In the genomic region with DNA sequence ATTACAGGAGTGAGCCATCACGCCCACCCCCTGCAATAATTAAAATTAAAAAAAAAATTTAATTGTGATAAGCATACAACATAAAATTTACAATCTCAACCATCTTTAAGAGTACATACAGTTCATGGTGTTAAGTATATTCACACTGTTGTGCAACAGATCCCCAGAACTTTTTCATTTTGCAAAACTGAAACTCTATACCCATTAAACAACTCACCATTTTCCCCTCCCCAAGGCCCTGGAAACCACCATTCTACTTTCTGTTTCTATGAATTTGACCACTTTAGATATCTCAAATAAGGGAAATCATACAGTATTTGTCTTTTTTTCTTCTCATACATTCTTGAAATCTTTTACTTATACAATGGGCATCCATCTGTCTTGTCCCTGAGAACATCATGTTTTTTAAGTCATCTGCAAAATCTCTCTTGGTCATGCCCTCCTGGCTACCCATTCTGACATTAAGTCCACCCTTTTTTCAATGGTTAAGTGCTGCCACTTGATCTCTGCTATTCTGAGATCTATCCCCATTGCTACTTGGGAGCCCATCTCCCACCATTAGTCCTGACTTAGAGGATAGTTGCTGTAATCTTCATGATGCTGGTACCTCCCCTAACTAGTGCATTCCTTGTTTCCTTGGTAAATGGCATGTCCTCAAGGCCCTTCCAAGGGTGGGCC, we compare ENCODE assay signal across 19 cellular contexts. TPM values are rescaled to one million over a fixed set of nuclear protein-coding genes. Genes with fewer than 3 reads are reported as not detected.
DNase-seq lines count a peak whose midpoint lies in the region; ATAC-seq and TF ChIP-seq lines count a peak whose summit lies in the region.
"Had no signal": no experiment of that assay in that cellular context is flagged by ENCODE, and none has a peak within 500 bp of the region (broad histone marks: within the 10 kb centered on the region; RNA-seq: fewer than 3 reads in every experiment).

No MANE protein-coding gene starts in this region.

- H3K27ac Mint-ChIP-seq in activated CD4-positive, alpha-beta memory T cell treated with anti-CD3 and anti-CD28 coated beads for 36 hours = no peak overlapping the region
- H3K27ac Mint-ChIP-seq: brain; naive thymus-derived CD8-positive, alpha-beta T cell had no signal

- no peak for TF ChIP-seq EP300 in upper lobe of left lung (IDR thresholded peaks at IDR 0.05)

- 96 to 100% methylated on average over 1 of the region's 1 CpG for WGBS in upper lobe of left lung, 2 donors

- H3K36me3 ChIP-seq in adipocyte (ENCODE audit: control insufficient read depth, insufficient read depth, low read length, severe bottlenecking) = no peaks in the 10 kb centered on the region
- no peaks in the 10 kb centered on the region for H3K36me3 ChIP-seq in upper lobe of left lung
- H3K36me3 ChIP-seq: lower lobe of right lung, tibial artery had no signal

- intact Hi-C loops in activated CD4-positive, alpha-beta memory T cell treated with anti-CD3 and anti-CD28 coated beads for 36 hours (cut with micrococcal nuclease) = no loop called here

- no peak overlapping the region for H3K9ac ChIP-seq in adipocyte (ENCODE audit: low read length)

- POLR2A ChIA-PET in activated CD4-positive, alpha-beta memory T cell treated with anti-CD3 and anti-CD28 coated beads for 36 hours (lab: Charles Lee) = no interaction called here

- CTCF ChIA-PET in activated CD4-positive, alpha-beta memory T cell treated with anti-CD3 and anti-CD28 coated beads for 36 hours (lab: Charles Lee) = no interaction called here

- no peak for TF ChIP-seq CTCF in upper lobe of left lung (IDR thresholded peaks at IDR 0.05)

- H3K4me1 ChIP-seq in adipocyte (ENCODE audit: control insufficient read depth, insufficient read depth, low read length) (no peaks in the 10 kb centered on the region), upper lobe of left lung (no peaks in the 10 kb centered on the region)
- H3K4me1 ChIP-seq: lower lobe of right lung, tibial artery had no signal

- H3K27ac ChIP-seq in upper lobe of left lung = no peak overlapping the region
- H3K27ac ChIP-seq: lower lobe of right lung, tibial artery had no signal

- H3K27me3 ChIP-seq in adipocyte (replicated peaks; ENCODE audit: control insufficient read depth, insufficient read depth, low read length) (no peaks in the 10 kb centered on the region), upper lobe of left lung (peaks cover 0 to 2% (median 0%) of the 10 kb centered on the region in 4 donors)
- H3K27me3 ChIP-seq: tibial artery had no signal

- no peaks in the 10 kb centered on the region for H3K27me3 Mint-ChIP-seq in activated CD4-positive, alpha-beta memory T cell treated with anti-CD3 and anti-CD28 coated beads for 36 hours
- H3K27me3 Mint-ChIP-seq: brain; naive thymus-derived CD8-positive, alpha-beta T cell had no signal

- H3K4me3 ChIP-seq in adipocyte (ENCODE audit: low read length) (no peak overlapping the region), upper lobe of left lung (no peak overlapping the region)
- H3K4me3 ChIP-seq: lower lobe of right lung, tibial artery had no signal

- no peaks in the 10 kb centered on the region for H3K36me3 Mint-ChIP-seq in activated CD4-positive, alpha-beta memory T cell treated with anti-CD3 and anti-CD28 coated beads for 36 hours
- H3K36me3 Mint-ChIP-seq: naive thymus-derived CD8-positive, alpha-beta T cell had no signal

- DNase-seq in adipocyte (ENCODE audit: low read depth) (peak; percentile 51), NCI-H526 treated with DMSO at 0.1 percent for 48 hours (lab: John Stamatoyannopoulos, UW) (no peak), NCI-H1048 (lab: John Stamatoyannopoulos, UW) (no peak), upper lobe of left lung (no peak)
- no peak for DNase-seq in activated CD4-positive, alpha-beta memory T cell treated with anti-CD3 and anti-CD28 coated beads for 36 hours
- DNase-seq: activated effector memory CD4-positive, alpha-beta T cell treated with Interleukin-2 at 50 U/mL for 16 hours; effector CD4-positive, alpha-beta T cell; foreskin fibroblast; KBM-7; lower lobe of right lung; naive thymus-derived CD8-positive, alpha-beta T cell; NCI-H187; NCI-H82; Right ventricle myocardium superior; tibial artery had no signal

- peaks cover 6% of the 10 kb centered on the region for H3K4me1 Mint-ChIP-seq in activated CD4-positive, alpha-beta memory T cell treated with anti-CD3 and anti-CD28 coated beads for 36 hours (ENCODE audit: low read depth)

- no peaks in the 10 kb centered on the region for H3K9me3 Mint-ChIP-seq in activated CD4-positive, alpha-beta memory T cell treated with anti-CD3 and anti-CD28 coated beads for 36 hours
- H3K9me3 Mint-ChIP-seq: brain; naive thymus-derived CD8-positive, alpha-beta T cell had no signal

- TF ChIP-seq POLR2A in upper lobe of left lung (IDR thresholded peaks at IDR 0.05) = no peak

- ATAC-seq in GM18502 (IDR thresholded peaks at IDR 0.05; ENCODE audit: poor library complexity, unreplicated experiment) = peak; percentile 73
- peak; percentile 73 for ATAC-seq in GM19463 (IDR thresholded peaks at IDR 0.05; ENCODE audit: unreplicated experiment)
- peak; percentile 61 for ATAC-seq in HG03175 (IDR thresholded peaks at IDR 0.05; ENCODE audit: unreplicated experiment)
- no peak for ATAC-seq in upper lobe of left lung (ENCODE audit: low FRiP score in 2 of 2)
- ATAC-seq: lower lobe of right lung; naive thymus-derived CD8-positive, alpha-beta T cell had no signal

- H3K4me3 Mint-ChIP-seq in activated CD4-positive, alpha-beta memory T cell treated with anti-CD3 and anti-CD28 coated beads for 36 hours = no peak overlapping the region
- H3K4me3 Mint-ChIP-seq: brain; naive thymus-derived CD8-positive, alpha-beta T cell had no signal

- no peaks in the 10 kb centered on the region for H3K9me3 ChIP-seq in adipocyte (ENCODE audit: control insufficient read depth, low read length)
- no peaks in the 10 kb centered on the region for H3K9me3 ChIP-seq in upper lobe of left lung
- H3K9me3 ChIP-seq: lower lobe of right lung, tibial artery had no signal

RNA-seq across cellular contexts. Expression of a gene that starts 39.4 kb away (rescaled TPM):
- 10 to 100 TPM; 13.4 to 40.3 (median 19.6) TPM for total RNA-seq in upper lobe of left lung
- total RNA-seq in activated CD4-positive, alpha-beta memory T cell treated with anti-CD3 and anti-CD28 coated beads for 36 hours = 1 to 10 TPM; 2.6 to 2.9 TPM

RNA-seq across cellular contexts. Expression of a gene that starts 46.4 kb away (rescaled TPM):
- 10 to 100 TPM in 5 of 6 donors, 1 to 10 TPM in 1; 6.0 to 48.0 (median 34.4) TPM for total RNA-seq in upper lobe of left lung
- 10 to 100 TPM; 32.5 to 35.2 TPM for total RNA-seq in activated CD4-positive, alpha-beta memory T cell treated with anti-CD3 and anti-CD28 coated beads for 36 hours

RNA-seq across cellular contexts. Expression of a gene that starts 47.5 kb away (rescaled TPM):
- 10 to 100 TPM in 5 of 6 donors, 1 to 10 TPM in 1; 8.4 to 54.0 (median 26.6) TPM for total RNA-seq in upper lobe of left lung
- total RNA-seq in activated CD4-positive, alpha-beta memory T cell treated with anti-CD3 and anti-CD28 coated beads for 36 hours = 10 to 100 TPM; 35.0 to 35.1 TPM

Comparison
In these comparisons a context has a peak if more than half of its experiments do, and no peak if none do; other contexts are left out.
1. ATAC-seq: peak in GM18502 (single experiment), GM19463 (single experiment) and HG03175 (single experiment); none in upper lobe of left lung (0 of 2).